22 cellular contexts compared by ENCODE assay signal in the genomic region with DNA sequence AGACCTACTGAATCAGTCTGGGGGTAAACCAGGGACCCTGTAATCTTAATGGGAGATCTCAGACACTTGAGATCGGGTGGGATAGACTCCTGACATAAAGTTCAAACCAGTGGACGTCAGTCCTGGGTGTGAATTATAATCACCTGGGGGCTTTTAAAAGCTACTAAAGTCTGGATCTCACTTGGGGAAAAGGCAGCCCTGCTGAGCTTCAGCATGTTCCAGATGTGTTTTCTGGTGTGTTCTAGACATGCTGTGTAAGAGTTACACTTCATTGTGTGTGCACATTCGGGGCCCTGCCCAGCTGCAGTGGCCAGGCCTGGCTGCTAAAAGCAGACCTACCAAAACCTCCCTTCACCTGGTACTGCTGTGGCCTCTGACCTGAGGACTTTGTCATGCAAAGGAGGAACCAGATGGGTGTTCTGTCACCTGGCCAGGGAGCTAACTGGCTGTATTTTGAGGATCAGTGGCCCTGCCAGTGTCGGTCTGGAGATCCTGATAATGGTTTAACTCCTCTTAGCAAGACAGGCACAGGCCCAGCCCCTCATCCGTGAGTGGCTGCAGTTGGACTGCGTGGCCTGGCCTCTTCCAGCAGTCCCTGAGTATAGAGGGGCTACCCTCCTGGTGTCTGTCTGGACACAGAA. TPM values are rescaled to one million over a fixed set of nuclear protein-coding genes. Genes with fewer than 3 reads are reported as not detected.
A peak's percentile ranks its signal among the peaks of the same experiment; 100 is the strongest.
DNase-seq lines count a peak whose midpoint lies in the region; ATAC-seq and TF ChIP-seq lines count a peak whose summit lies in the region.
"Had no signal": no experiment of that assay in that cellular context is flagged by ENCODE, and none has a peak within 500 bp of the region (broad histone marks: within the 10 kb centered on the region; RNA-seq: fewer than 3 reads in every experiment).

No MANE protein-coding gene starts in this region.

- no peak overlapping the region for H4K5ac ChIP-seq in H9 (ENCODE audit: insufficient read length, low read depth, low read length)

- H3K18ac ChIP-seq in H9 (ENCODE audit: insufficient read length, low read depth, low read length), result no peak overlapping the region

- H3K27ac Mint-ChIP-seq in activated naive CD4-positive, alpha-beta T cell treated with anti-CD3 and anti-CD28 coated beads, Interleukin-2, amount 10 ng/mL, durations not matched to agents 7 days and 5 days, result peak overlapping the region; percentile 73
- H3K27ac Mint-ChIP-seq in H9 (no peak overlapping the region; a peak in 2 of 7 replicates), WTC11 (peak overlapping the region; percentile 89)
- H3K27ac Mint-ChIP-seq: CD4-positive, alpha-beta T cell had no signal

- intact Hi-C loops in sigmoid colon (cut with DNase I), result no loop called here

- no peak overlapping the region for H2BK5ac ChIP-seq in H9 (ENCODE audit: insufficient read length, low read length)

- CTCF ChIA-PET in activated naive CD4-positive, alpha-beta T cell treated with anti-CD3 and anti-CD28 coated beads, Interleukin-2, amount 10 ng/mL, durations not matched to agents 7 days and 5 days (lab: Charles Lee), result interaction anchor here (1.6 to 3.0 kb wide), 4 partner anchors 9 to 302 kb away, joined by 3 to 10 read pairs (median 4); no protein-coding TSS in a partner anchor
- CTCF ChIA-PET in WTC11 (lab: Charles Lee), result interaction anchor here (0.5 to 3.8 kb wide), 7 partner anchors 9 to 404 kb away, joined by 3 to 17 read pairs (median 10); no protein-coding TSS in a partner anchor

- H3K9me3 Mint-ChIP-seq in activated naive CD4-positive, alpha-beta T cell treated with anti-CD3 and anti-CD28 coated beads, Interleukin-2, amount 10 ng/mL, durations not matched to agents 7 days and 5 days, result no peaks in the 10 kb centered on the region
- H3K9me3 Mint-ChIP-seq in H9 (no peaks in the 10 kb centered on the region), WTC11 (no peaks in the 10 kb centered on the region)
- H3K9me3 Mint-ChIP-seq: activated T-helper 1 cell treated with anti-CD3 and anti-CD28 coated beads, Interleukin-12 subunit alpha, Interleukin-12 subunit beta, Interleukin-2, Interleukin-4 antibody, amounts not matched to agents 30 ng/mL and 10 ng/mL and 1 ng/mL, durations not matched to agents 14 hours and 24 hours and 36 hours; CD4-positive, alpha-beta T cell; natural killer cell treated with Interleukin-12 subunit alpha and Interleukin-12 subunit beta and Interleukin-15 and Interleukin-18, amount 100 ng/mL, for 72 hours; stimulated activated effector memory CD8-positive, alpha-beta T cell treated with anti-CD3 and anti-CD28 coated beads, Interleukin-12 subunit alpha, Interleukin-12 subunit beta, amount 100 ng/mL, for 72 hours had no signal

- ATAC-seq in WTC11, result peak; percentile 48
- no peak for ATAC-seq in GM18505 (IDR thresholded peaks at IDR 0.05; ENCODE audit: unreplicated experiment)
- no peak for ATAC-seq in GM18520 (IDR thresholded peaks at IDR 0.05; ENCODE audit: unreplicated experiment)
- ATAC-seq: sciatic nerve had no signal

- H3K27me3 Mint-ChIP-seq in activated naive CD4-positive, alpha-beta T cell treated with anti-CD3 and anti-CD28 coated beads, Interleukin-2, amount 10 ng/mL, durations not matched to agents 7 days and 5 days, result no peaks in the 10 kb centered on the region
- no peaks in the 10 kb centered on the region for H3K27me3 Mint-ChIP-seq in H9 (ENCODE audit: low read depth)
- H3K27me3 Mint-ChIP-seq in WTC11 (ENCODE audit: low read depth), result no peaks in the 10 kb centered on the region
- H3K27me3 Mint-ChIP-seq: CD4-positive, alpha-beta T cell; natural killer cell treated with Interleukin-12 subunit alpha and Interleukin-12 subunit beta and Interleukin-15 and Interleukin-18, amount 100 ng/mL, for 72 hours had no signal

- no peak for TF ChIP-seq EP300 in sigmoid colon (IDR thresholded peaks at IDR 0.05)

- no peak overlapping the region for H3K23ac ChIP-seq in H9 (ENCODE audit: insufficient read length, low read depth, low read length)

- TF ChIP-seq POLR2A in sigmoid colon (IDR thresholded peaks at IDR 0.05) (no peak), GM18505 (IDR thresholded peaks at IDR 0.05; ENCODE audit: borderline replicate concordance, extremely low read depth, insufficient read depth, insufficient read length) (no peak)

- H3K4ac ChIP-seq in H9 (ENCODE audit: low read depth, low read length), result no peak overlapping the region

- H2AK5ac ChIP-seq in H9 (ENCODE audit: insufficient read length, low read length), result no peak overlapping the region

- POLR2A ChIA-PET in WTC11 (lab: Charles Lee), result interaction anchor here (0.6 to 1.0 kb wide), 4 partner anchors 27 to 407 kb away, joined by 3 to 5 read pairs (median 3); no protein-coding TSS in a partner anchor

- H3K4me2 ChIP-seq in H9 (ENCODE audit: insufficient read depth, insufficient read length, low read length), result no peak overlapping the region
- H3K4me2 ChIP-seq: KMS-11 had no signal

- no peak for TF ChIP-seq CTCF in H9 (conservative IDR thresholded peaks at IDR 0.05)
- no peak for TF ChIP-seq CTCF in WTC11 (IDR thresholded peaks at IDR 0.05)
- TF ChIP-seq CTCF in sigmoid colon (IDR thresholded peaks at IDR 0.05), result no peak

- no peak overlapping the region for H2BK15ac ChIP-seq in H9 (ENCODE audit: low read depth, low read length)

- no peaks in the 10 kb centered on the region for H3K23me2 ChIP-seq in H9 (ENCODE audit: insufficient read length, low read depth, low read length, poor library complexity, severe bottlenecking)

- no peak overlapping the region for H3K4me3 ChIP-seq in sigmoid colon
- H3K4me3 ChIP-seq: colonic mucosa had no signal

- H3K14ac ChIP-seq in H9 (ENCODE audit: insufficient read depth, low read length), result no peak overlapping the region; the same call in 1 of the 2 replicates

- no peak overlapping the region for H2BK20ac ChIP-seq in H9 (ENCODE audit: low read depth, low read length, poor library complexity, severe bottlenecking)

- H2BK120ac ChIP-seq in H9 (ENCODE audit: low read depth, low read length, poor library complexity, severe bottlenecking), result no peak overlapping the region

- H3K9ac ChIP-seq in H9 (ENCODE audit: extremely low read depth, insufficient read length, low read length), result no peak overlapping the region
- H3K9ac ChIP-seq: KMS-11, parathyroid adenoma had no signal

- no peak overlapping the region for H2BK12ac ChIP-seq in H9 (ENCODE audit: insufficient read length, low read depth, low read length)

- DNase-seq in activated naive CD4-positive, alpha-beta T cell treated with anti-CD3 and anti-CD28 coated beads, Interleukin-2, amount 10 ng/mL, durations not matched to agents 7 days and 5 days, result no peak
- no peak for DNase-seq in activated naive CD4-positive, alpha-beta T cell treated with Interleukin-2 at 50 U/mL for 16 hours
- peak; percentile 60 for DNase-seq in H9
- DNase-seq in WTC11 (ENCODE audit: low spot score), result no peak
- peak; percentile 28 for DNase-seq in sigmoid colon
- no peak for DNase-seq in kidney glomerular epithelial cell (lab: John Stamatoyannopoulos, UW)
- DNase-seq: activated CD8-positive, alpha-beta memory T cell treated with anti-CD3 and anti-CD28 coated beads for 24 hours; CD4-positive, alpha-beta T cell; colonic mucosa; glutamatergic neuron; midbrain; NCI-H1048; NCI-H2029 treated with DMSO at 0.1 percent for 48 hours; T-helper 9 cell had no signal

- no peak overlapping the region for H3K4me3 Mint-ChIP-seq in activated naive CD4-positive, alpha-beta T cell treated with anti-CD3 and anti-CD28 coated beads, Interleukin-2, amount 10 ng/mL, durations not matched to agents 7 days and 5 days
- H3K4me3 Mint-ChIP-seq in H9 (no peak overlapping the region), WTC11 (no peak overlapping the region)
- H3K4me3 Mint-ChIP-seq: activated T-helper 1 cell treated with anti-CD3 and anti-CD28 coated beads, Interleukin-12 subunit alpha, Interleukin-12 subunit beta, Interleukin-2, Interleukin-4 antibody, amounts not matched to agents 30 ng/mL and 10 ng/mL and 1 ng/mL, durations not matched to agents 14 hours and 24 hours and 36 hours; CD4-positive, alpha-beta T cell; natural killer cell treated with Interleukin-12 subunit alpha and Interleukin-12 subunit beta and Interleukin-15 and Interleukin-18, amount 100 ng/mL, for 72 hours; stimulated activated effector memory CD8-positive, alpha-beta T cell treated with anti-CD3 and anti-CD28 coated beads, Interleukin-12 subunit alpha, Interleukin-12 subunit beta, amount 100 ng/mL, for 72 hours had no signal

- H3K4me1 Mint-ChIP-seq in activated naive CD4-positive, alpha-beta T cell treated with anti-CD3 and anti-CD28 coated beads, Interleukin-2, amount 10 ng/mL, durations not matched to agents 7 days and 5 days, result peaks cover 58% of the 10 kb centered on the region
- H3K4me1 Mint-ChIP-seq in H9 (peaks cover 52 to 59% of the 10 kb centered on the region in 2 experiments), WTC11 (peaks cover 42% of the 10 kb centered on the region)

- H3K27ac ChIP-seq in H9 (ENCODE audit: insufficient read length, low read depth, low read length) (no peak overlapping the region), sigmoid colon (no peak overlapping the region)
- H3K27ac ChIP-seq: colonic mucosa, KMS-11, parathyroid adenoma had no signal

- H3K36me3 Mint-ChIP-seq in activated naive CD4-positive, alpha-beta T cell treated with anti-CD3 and anti-CD28 coated beads, Interleukin-2, amount 10 ng/mL, durations not matched to agents 7 days and 5 days, result peaks cover 72% of the 10 kb centered on the region
- H3K36me3 Mint-ChIP-seq in H9 (ENCODE audit: insufficient read depth in 1 of 3, low read depth in 3 of 3), result peaks cover 27 to 66% (median 59%) of the 10 kb centered on the region in 3 experiments
- peaks cover 49% of the 10 kb centered on the region for H3K36me3 Mint-ChIP-seq in WTC11

- no peaks in the 10 kb centered on the region for H3K27me3 ChIP-seq in H9 (ENCODE audit: insufficient read depth, low read length)
- H3K27me3 ChIP-seq in sigmoid colon, result no peaks in the 10 kb centered on the region
- H3K27me3 ChIP-seq: colonic mucosa had no signal

- H4K8ac ChIP-seq in H9 (replicated peaks; ENCODE audit: insufficient read length, low read depth, low read length), result no peak overlapping the region

- H3T11ph ChIP-seq in H9 (ENCODE audit: low read length), result no peak overlapping the region

- H3K4me1 ChIP-seq in H9 (ENCODE audit: insufficient read depth, low read length) (peaks cover 3% of the 10 kb centered on the region; the same call in 1 of the 2 replicates), sigmoid colon (no peaks in the 10 kb centered on the region)
- H3K4me1 ChIP-seq: colonic mucosa, parathyroid adenoma had no signal

- H4K20me1 ChIP-seq in H9 (ENCODE audit: control insufficient read depth, insufficient read depth, insufficient read length), result no peaks in the 10 kb centered on the region

- H3K56ac ChIP-seq in H9 (ENCODE audit: insufficient read length, low read depth, low read length), result no peak overlapping the region

- H3K36me3 ChIP-seq in sigmoid colon, result no peaks in the 10 kb centered on the region
- H3K36me3 ChIP-seq: colonic mucosa had no signal

- H4K91ac ChIP-seq in H9 (ENCODE audit: insufficient read length, low read depth, low read length), result no peak overlapping the region

- no CpG with 5 or more reads among the region's 6 CpGs for WGBS in H9 (ENCODE audit: extremely low coverage, insufficient read length, low lambda C conversion rate)
- 85 to 92% methylated on average over 6 of the region's 6 CpGs for WGBS in sigmoid colon, 2 donors

- no peaks in the 10 kb centered on the region for H3K79me2 ChIP-seq in H9 (ENCODE audit: insufficient read depth, low read length)
- H3K79me2 ChIP-seq: parathyroid adenoma had no signal

- H3K9me3 ChIP-seq in H9 (ENCODE audit: control insufficient read depth, low read depth, low read length) (no peaks in the 10 kb centered on the region), sigmoid colon (no peaks in the 10 kb centered on the region)
- H3K9me3 ChIP-seq: colonic mucosa had no signal

- H3K79me1 ChIP-seq in H9 (ENCODE audit: insufficient read depth, low read depth, low read length, poor library complexity, severe bottlenecking), result no peaks in the 10 kb centered on the region

- H2AFZ ChIP-seq in H9 (ENCODE audit: low read length), result no peak overlapping the region

RNA-seq across cellular contexts. Expression of a gene that starts 10.6 kb away (rescaled TPM):
- total RNA-seq in H9 (2021) (163 and 176 TPM in 2 replicates), WTC11 (2021) (119 to 129 TPM (median 126 TPM) in 3 replicates), sigmoid colon (1 to 10 TPM in 2 of 4 donors, under 1 TPM in 1, not detected in 1; 0.16 to 4.3 (median 2.7) TPM)
- 10 to 100 TPM in 2 of 3 donors, 1 to 10 TPM in 1; 9.6 to 65.8 (median 32.6) TPM for polyA plus RNA-seq in sigmoid colon

RNA-seq across cellular contexts. Expression of a gene that starts 52.9 kb away (rescaled TPM):
- total RNA-seq in H9 (2021) (0.07 and 0.35 TPM in 2 replicates), WTC11 (2021) (0.85 to 1.2 TPM (median 1.1 TPM) in 3 replicates), sigmoid colon (10 to 100 TPM in 2 of 4 donors, 1 to 10 TPM in 2; 7.5 to 24.6 (median 9.6) TPM)
- polyA plus RNA-seq in sigmoid colon, result 1 to 10 TPM in 1 of 3 donors, under 1 TPM in 2; 0.46 to 1.8 (median 0.83) TPM
- total RNA-seq: CD4-positive, alpha-beta T cell had no signal

Comparison
In these comparisons a context has a peak if more than half of its experiments do, and no peak if none do; other contexts are left out.
1. DNase-seq: peak in H9 (single experiment) and sigmoid colon (single experiment); none in activated naive CD4-positive, alpha-beta T cell treated with anti-CD3 and anti-CD28 coated beads, Interleukin-2, amount 10 ng/mL, durations not matched to agents 7 days and 5 days (single experiment), activated naive CD4-positive, alpha-beta T cell treated with Interleukin-2 at 50 U/mL for 16 hours (single experiment), WTC11 (single experiment) and kidney glomerular epithelial cell (single experiment).
2. H3K27ac Mint-ChIP-seq: peak in activated naive CD4-positive, alpha-beta T cell treated with anti-CD3 and anti-CD28 coated beads, Interleukin-2, amount 10 ng/mL, durations not matched to agents 7 days and 5 days (single experiment) and WTC11 (single experiment); none in H9 (0 of 3).
3. RNA of a gene that starts 10.6 kb away (total RNA-seq): 163 to 176 TPM in H9 and 119 to 129 TPM in WTC11; 0.16 to 4.3 TPM in sigmoid colon; every median in the first group is over 10 times any median in the second.